12 cellular contexts compared by ENCODE assay signal in the genomic region with DNA sequence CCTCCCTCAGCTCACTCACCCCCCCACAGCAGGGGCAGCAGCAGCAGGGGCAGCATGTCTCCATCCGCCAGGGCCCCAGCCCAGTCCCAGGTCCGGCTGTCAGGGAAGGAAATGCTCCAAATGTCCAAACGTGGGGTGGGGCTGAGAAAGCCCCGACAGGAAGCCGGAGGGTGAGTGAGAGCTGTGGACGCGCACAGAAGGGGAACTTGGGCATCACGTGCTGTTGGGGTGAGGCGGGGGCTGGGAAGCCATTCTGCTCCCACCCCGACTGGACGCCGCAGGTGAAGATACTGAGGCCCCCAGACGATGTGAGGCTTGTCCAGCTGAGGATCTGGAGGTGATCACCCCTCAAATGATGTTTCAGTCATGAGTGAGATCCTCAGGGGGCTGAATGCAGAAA. TPM values are rescaled to one million over a fixed set of nuclear protein-coding genes. Genes with fewer than 3 reads are reported as not detected.
A peak's percentile ranks its signal among the peaks of the same experiment; 100 is the strongest.
DNase-seq lines count a peak whose midpoint lies in the region; ATAC-seq and TF ChIP-seq lines count a peak whose summit lies in the region.
"Not testable (repeated sequence)": the region's sequence is repeated elsewhere in the genome, so short reads cannot be mapped to it uniquely, and the experiment has no call there.
"Had no signal": no experiment of that assay in that cellular context is flagged by ENCODE, and none has a peak within 500 bp of the region (broad histone marks: within the 10 kb centered on the region; RNA-seq: fewer than 3 reads in every experiment).

A gene with protein sequence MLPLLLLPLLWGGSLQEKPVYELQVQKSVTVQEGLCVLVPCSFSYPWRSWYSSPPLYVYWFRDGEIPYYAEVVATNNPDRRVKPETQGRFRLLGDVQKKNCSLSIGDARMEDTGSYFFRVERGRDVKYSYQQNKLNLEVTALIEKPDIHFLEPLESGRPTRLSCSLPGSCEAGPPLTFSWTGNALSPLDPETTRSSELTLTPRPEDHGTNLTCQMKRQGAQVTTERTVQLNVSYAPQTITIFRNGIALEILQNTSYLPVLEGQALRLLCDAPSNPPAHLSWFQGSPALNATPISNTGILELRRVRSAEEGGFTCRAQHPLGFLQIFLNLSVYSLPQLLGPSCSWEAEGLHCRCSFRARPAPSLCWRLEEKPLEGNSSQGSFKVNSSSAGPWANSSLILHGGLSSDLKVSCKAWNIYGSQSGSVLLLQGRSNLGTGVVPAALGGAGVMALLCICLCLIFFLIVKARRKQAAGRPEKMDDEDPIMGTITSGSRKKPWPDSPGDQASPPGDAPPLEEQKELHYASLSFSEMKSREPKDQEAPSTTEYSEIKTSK (minus strand): TSS at position 122 of the 400 bp plus-strand sequence. CDS start 66 bp downstream, at position 56.

- peak; percentile 55 for DNase-seq in CD14-positive monocyte (ENCODE audit: low spot score)
- not testable (repeated sequence) for DNase-seq in activated CD4-positive, alpha-beta T cell treated with anti-CD3 and anti-CD28 coated beads, Interleukin-2, amount 10 ng/mL, durations not matched to agents 7 days and 5 days; sciatic nerve (ENCODE audit: low spot score)
- DNase-seq in cardiac septum (ENCODE audit: low spot score), result peak; percentile 90
- peak; percentile 54 to 89 for DNase-seq in left lung
- DNase-seq in mucosa of descending colon, result peak in 1 of 3 donors; percentile 59

- POLR2A ChIA-PET in activated CD4-positive, alpha-beta T cell treated with anti-CD3 and anti-CD28 coated beads, Interleukin-2, amount 10 ng/mL, durations not matched to agents 7 days and 5 days (lab: Charles Lee), result not testable (repeated sequence)

- intact Hi-C loops in CD14-positive monocyte (cut with micrococcal nuclease); cardiac septum (cut with DNase I); left lung (cut with DNase I); mucosa of descending colon (cut with DNase I, micrococcal nuclease); sciatic nerve (cut with DNase I): not testable (repeated sequence)

- H3K4me3 Mint-ChIP-seq in CD14-positive monocyte (peak within 1 kb of the TSS; percentile 78 to 92), IgD-negative memory B cell (peak within 1 kb of the TSS in 3 of 4 donors; percentile 81 to 96 (median 92))
- not testable (repeated sequence) for H3K4me3 Mint-ChIP-seq in activated CD4-positive, alpha-beta T cell treated with anti-CD3 and anti-CD28 coated beads, Interleukin-2, amount 10 ng/mL, durations not matched to agents 7 days and 5 days

- peaks cover 0 to 29% of the 10 kb centered on the region in 2 donors for H3K27me3 ChIP-seq in left lung

- peaks cover 0 to 16% of the 10 kb centered on the region in 2 donors for H3K4me1 ChIP-seq in left lung
- H3K4me1 ChIP-seq in mucosa of descending colon (ENCODE audit: low read depth), result not testable (repeated sequence)

- TF ChIP-seq CTCF in CD14-positive monocyte (IDR thresholded peaks at IDR 0.05); left lung (IDR thresholded peaks at IDR 0.05); mucosa of descending colon (IDR thresholded peaks at IDR 0.05): not testable (repeated sequence)

- peak within 1 kb of the TSS in 1 of 2 donors; percentile 70 for H3K27ac ChIP-seq in left lung

- peak within 1 kb of the TSS in 1 of 2 donors; percentile 38 for H3K4me3 ChIP-seq in left lung
- not testable (repeated sequence) for H3K4me3 ChIP-seq in mucosa of descending colon

- peaks cover 54% of the 10 kb centered on the region for H3K4me1 Mint-ChIP-seq in CD14-positive monocyte
- peaks cover 10 to 29% (median 12%) of the 10 kb centered on the region in 3 donors for H3K4me1 Mint-ChIP-seq in IgD-negative memory B cell
- H3K4me1 Mint-ChIP-seq in activated CD4-positive, alpha-beta T cell treated with anti-CD3 and anti-CD28 coated beads, Interleukin-2, amount 10 ng/mL, durations not matched to agents 7 days and 5 days, result not testable (repeated sequence)

- H3K27me3 Mint-ChIP-seq in CD14-positive monocyte (ENCODE audit: low read depth in 3 of 3); IgD-negative memory B cell; activated CD4-positive, alpha-beta T cell treated with anti-CD3 and anti-CD28 coated beads, Interleukin-2, amount 10 ng/mL, durations not matched to agents 7 days and 5 days: not testable (repeated sequence)

- peak; percentile 71 for ATAC-seq in left lung
- ATAC-seq in mucosa of descending colon, result peak; percentile 62
- ATAC-seq in sciatic nerve, result peak; percentile 64

- H3K27ac Mint-ChIP-seq in CD14-positive monocyte (peak within 1 kb of the TSS; percentile 82 to 95 (median 92)), IgD-negative memory B cell (peak within 1 kb of the TSS in 2 of 3 donors; percentile 74 to 85)
- H3K27ac Mint-ChIP-seq in activated CD4-positive, alpha-beta T cell treated with anti-CD3 and anti-CD28 coated beads, Interleukin-2, amount 10 ng/mL, durations not matched to agents 7 days and 5 days, result peak within 1 kb of the TSS; percentile 13

- H3K9me3 Mint-ChIP-seq in CD14-positive monocyte; IgD-negative memory B cell; activated CD4-positive, alpha-beta T cell treated with anti-CD3 and anti-CD28 coated beads, Interleukin-2, amount 10 ng/mL, durations not matched to agents 7 days and 5 days: not testable (repeated sequence)

- H3K9me3 ChIP-seq in left lung, mucosa of descending colon: not testable (repeated sequence)

- CTCF ChIA-PET in activated CD4-positive, alpha-beta T cell treated with anti-CD3 and anti-CD28 coated beads, Interleukin-2, amount 10 ng/mL, durations not matched to agents 7 days and 5 days (lab: Charles Lee), result not testable (repeated sequence)

- peaks cover 31 to 40% of the 10 kb centered on the region in 2 donors for H3K36me3 Mint-ChIP-seq in CD14-positive monocyte
- H3K36me3 Mint-ChIP-seq in IgD-negative memory B cell; activated CD4-positive, alpha-beta T cell treated with anti-CD3 and anti-CD28 coated beads, Interleukin-2, amount 10 ng/mL, durations not matched to agents 7 days and 5 days (ENCODE audit: low read depth): not testable (repeated sequence)

- not testable (repeated sequence) for H3K36me3 ChIP-seq in left lung; mucosa of descending colon (ENCODE audit: low read depth)

RNA-seq across cellular contexts. Expression of the gene that starts here (rescaled TPM):
- polyA plus RNA-seq in CD14-positive monocyte (10 to 100 TPM; 10.2 to 12.6 TPM), IgD-negative memory B cell (not detected)
- not detected for total RNA-seq in activated CD4-positive, alpha-beta T cell treated with anti-CD3 and anti-CD28 coated beads, Interleukin-2, amount 10 ng/mL, durations not matched to agents 7 days and 5 days
- total RNA-seq in cardiac septum (0.94 TPM), left lung (10 to 100 TPM in 1 of 2 donors, not detected in 1; 11.0 TPM), mucosa of descending colon (under 1 TPM in 2 of 3 donors, not detected in 1; 0.32 to 0.84 TPM), sciatic nerve (not detected)
- total RNA-seq: Calu3, G401, H1, PC-9 had no signal
- polyA plus RNA-seq: CD8-positive, alpha-beta memory T cell; H1 had no signal

Comparison
In these comparisons a context has a peak if more than half of its experiments do, and no peak if none do; other contexts are left out.
1. RNA of the gene that starts here (polyA plus RNA-seq): 10.2 to 12.6 TPM in CD14-positive monocyte; not detected in IgD-negative memory B cell (single experiment); every median in the first group is over 10 times any median in the second.
2. Peak in DNase-seq in cardiac septum; RNA of the gene not detected or under 1 TPM.
3. Peak in ATAC-seq in mucosa of descending colon; RNA of the gene not detected or under 1 TPM.
4. Peak in ATAC-seq in sciatic nerve; RNA of the gene not detected or under 1 TPM.
5. H3K27ac Mint-ChIP-seq: peak in every context shown above with its lines; median percentile 92 in CD14-positive monocyte; 80 in IgD-negative memory B cell; 13 in activated CD4-positive, alpha-beta T cell treated with anti-CD3 and anti-CD28 coated beads, Interleukin-2, amount 10 ng/mL, durations not matched to agents 7 days and 5 days.
6. Peak in every context shown above with its lines, with median percentiles within 50 percentile points of each other: ATAC-seq.